Comparison of ENCODE assay signal across 9 cellular contexts in the genomic region with DNA sequence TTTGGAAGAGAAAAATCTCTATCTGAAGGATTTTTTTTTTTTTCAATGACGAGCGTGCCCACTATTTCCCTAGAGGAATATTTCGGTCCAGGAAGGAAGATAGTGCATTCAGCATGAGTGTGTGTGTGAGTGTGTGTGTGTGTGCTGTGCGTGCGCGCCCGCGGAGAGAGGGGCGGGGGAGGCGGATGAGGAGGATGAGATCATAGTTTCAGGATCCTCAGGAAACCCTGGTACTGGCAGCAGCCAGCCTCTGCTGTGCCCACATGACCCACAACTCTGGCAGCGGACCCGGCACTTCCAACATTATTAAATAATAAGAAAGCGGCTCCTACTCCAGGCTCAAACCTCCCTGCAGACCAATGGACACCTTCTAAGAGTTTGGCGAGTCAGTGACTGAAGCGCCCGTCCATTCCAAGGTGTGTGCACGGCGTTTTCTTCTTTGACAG.
DNase-seq lines count a peak whose midpoint lies in the region; ATAC-seq and TF ChIP-seq lines count a peak whose summit lies in the region.
"Had no signal": no experiment of that assay in that cellular context is flagged by ENCODE, and none has a peak within 500 bp of the region (broad histone marks: within the 10 kb centered on the region; RNA-seq: fewer than 3 reads in every experiment).

No MANE protein-coding gene starts in this region.

- H3K9me3 ChIP-seq in IMR-90 (ENCODE audit: control insufficient read depth, insufficient read depth, low read length) (no peaks in the 10 kb centered on the region; the same call in 1 of the 2 replicates), PC-3 (ENCODE audit: low read length) (no peaks in the 10 kb centered on the region)

- H3K4me1 Mint-ChIP-seq in stimulated activated naive CD8-positive, alpha-beta T cell treated with anti-CD3 and anti-CD28 coated beads, Interleukin-15, amount 100 ng/mL, for 72 hours, result peaks cover 12% of the 10 kb centered on the region

- no peaks in the 10 kb centered on the region for H3F3A ChIP-seq in PC-3 (ENCODE audit: low read length, unreplicated experiment)

- no peak overlapping the region for H2BK120ac ChIP-seq in IMR-90 (ENCODE audit: low read depth, low read length)

- no peaks in the 10 kb centered on the region for H3K9me3 Mint-ChIP-seq in stimulated activated naive CD8-positive, alpha-beta T cell treated with anti-CD3 and anti-CD28 coated beads, Interleukin-15, amount 100 ng/mL, for 72 hours

- H4K91ac ChIP-seq in IMR-90 (ENCODE audit: insufficient read depth, low read depth, low read length), result no peak overlapping the region

- H2BK15ac ChIP-seq in IMR-90 (ENCODE audit: low read depth, low read length), result no peak overlapping the region

- peak overlapping the region; percentile 73 for H2AFZ ChIP-seq in IMR-90 (replicated peaks; ENCODE audit: low read length, poor library complexity)
- peak overlapping the region; percentile 59; the same call in 1 of the 2 replicates for H2AFZ ChIP-seq in PC-3 (ENCODE audit: low read length)

- CTCF ChIA-PET in IMR-90 (lab: Yijun Ruan, JAX), result interaction anchor here (0.6 kb wide), 1 partner anchor 27 kb away, joined by 4 read pairs; no protein-coding TSS in a partner anchor
- CTCF ChIA-PET in PC-3 (lab: Charles Lee), result no interaction called here

- no peaks in the 10 kb centered on the region for H3K79me1 ChIP-seq in IMR-90 (ENCODE audit: low read depth in 1 of 2, low read length in 2 of 2)

- peaks cover 11% of the 10 kb centered on the region for H3K27me3 ChIP-seq in IMR-90 (ENCODE audit: control insufficient read depth, insufficient read depth, low read length)
- H3K27me3 ChIP-seq in PC-3 (ENCODE audit: low read length), result no peaks in the 10 kb centered on the region

- no peak overlapping the region for H3K4ac ChIP-seq in IMR-90 (ENCODE audit: low read depth, low read length)

- H3K4me3 ChIP-seq in IMR-90 (ENCODE audit: insufficient read depth, low read depth, low read length) (peak overlapping the region; percentile 44), PC-3 (ENCODE audit: low read length) (peak overlapping the region; percentile 70)

- H4K20me1 ChIP-seq in IMR-90 (ENCODE audit: insufficient read depth, low read length) (no peaks in the 10 kb centered on the region), PC-3 (ENCODE audit: low read length) (0 out of 2 replicates have a peak, but pooled peaks cover 6% of the 10 kb centered on the region)

- BruUV-seq in IMR-90 (replicated peaks; lab: Mats Ljungman, UMichigan) (no TSS peak), PC-3 (replicated peaks; lab: Mats Ljungman, UMichigan) (no TSS peak)

- H3K4me2 ChIP-seq in IMR-90 (ENCODE audit: low read depth, low read length) (peak overlapping the region; percentile 80), PC-3 (ENCODE audit: low read length) (peak overlapping the region; percentile 82)

- ATAC-seq in GM21526 (IDR thresholded peaks at IDR 0.05; ENCODE audit: low FRiP score, unreplicated experiment) (peak; percentile 62), IMR-90 (ENCODE audit: low read depth) (peak; percentile 87), PC-3 (peak; percentile 75)
- ATAC-seq in stimulated activated naive CD8-positive, alpha-beta T cell treated with anti-CD3 and anti-CD28 coated beads, Interleukin-15, amount 100 ng/mL, for 72 hours, result peak; percentile 81

- H3K56ac ChIP-seq in IMR-90 (ENCODE audit: extremely low read depth, insufficient read depth, low read length), result no peak overlapping the region

- H2BK20ac ChIP-seq in IMR-90 (ENCODE audit: low read depth, low read length), result no peak overlapping the region

- no peak overlapping the region for H2BK5ac ChIP-seq in IMR-90 (ENCODE audit: low read depth, low read length, poor library complexity, severe bottlenecking)

- H4K8ac ChIP-seq in IMR-90 (ENCODE audit: low read depth in 2 of 2, low read length in 2 of 2), result no peak overlapping the region

- no peak overlapping the region for H3K18ac ChIP-seq in IMR-90 (ENCODE audit: low read depth, low read length)

- H3K9ac ChIP-seq in IMR-90 (ENCODE audit: low read depth, low read length) (no peak overlapping the region), PC-3 (ENCODE audit: low read length) (peak overlapping the region; percentile 69)

- H2AK9ac ChIP-seq in IMR-90 (replicated peaks; ENCODE audit: low read depth, low read length, poor library complexity), result no peak overlapping the region

- no peak for TF ChIP-seq POLR2A in IMR-90 (IDR thresholded peaks at IDR 0.05; ENCODE audit: low read depth, low read length)

- H3K27me3 Mint-ChIP-seq in stimulated activated naive CD8-positive, alpha-beta T cell treated with anti-CD3 and anti-CD28 coated beads, Interleukin-15, amount 100 ng/mL, for 72 hours, result peaks cover 33% of the 10 kb centered on the region

- H3K27ac ChIP-seq in IMR-90 (ENCODE audit: insufficient read depth, low read length) (no peak overlapping the region), PC-3 (ENCODE audit: low read length) (peak overlapping the region; percentile 79)
- H3K27ac ChIP-seq: VCaP had no signal

- no peaks in the 10 kb centered on the region for H3K9me1 ChIP-seq in IMR-90 (ENCODE audit: insufficient read depth, low read length)

- H3K36me3 ChIP-seq in IMR-90 (ENCODE audit: control insufficient read depth, insufficient read depth, low read length) (no peaks in the 10 kb centered on the region), PC-3 (ENCODE audit: low read depth, low read length) (no peaks in the 10 kb centered on the region)

- no peak for TF ChIP-seq RAD21 in IMR-90 (IDR thresholded peaks at IDR 0.05; ENCODE audit: low read length)

- H3K9me2 ChIP-seq in PC-3 (replicated peaks; ENCODE audit: low read length), result no peaks in the 10 kb centered on the region

- dilution Hi-C loops in IMR-90 (cut with HindIII; ENCODE audit: low sequenced_read_pairs, unreplicated experiment), result no loop called here

- no peak overlapping the region for H3K14ac ChIP-seq in IMR-90 (replicated peaks; ENCODE audit: low read depth, low read length)

- WGBS in IMR-90 (ENCODE audit: extremely low coverage in 2 of 2, insufficient read length in 1 of 2), 2 experiments, result 0% methylated on average over 2 of the region's 18 CpGs; no CpG with 5 or more reads in 1 of the 2 experiments

- no peak overlapping the region for H3K27ac Mint-ChIP-seq in stimulated activated naive CD8-positive, alpha-beta T cell treated with anti-CD3 and anti-CD28 coated beads, Interleukin-15, amount 100 ng/mL, for 72 hours

- H3K23ac ChIP-seq in IMR-90 (ENCODE audit: low read depth, low read length), result no peak overlapping the region

- in situ Hi-C loops in IMR-90 (cut with MboI; ENCODE audit: low sequenced_read_pairs), result no loop called here

- H3K79me2 ChIP-seq in PC-3 (ENCODE audit: low read length), result peaks cover 29% of the 10 kb centered on the region

- H3K4me1 ChIP-seq in IMR-90 (ENCODE audit: control insufficient read depth, insufficient read depth, low read length) (no peaks in the 10 kb centered on the region), PC-3 (ENCODE audit: insufficient read depth, low read length) (peaks cover 6% of the 10 kb centered on the region; the same call in 1 of the 2 replicates)

- no peak overlapping the region for H2AK5ac ChIP-seq in IMR-90 (ENCODE audit: low read depth, low read length)

- no peak overlapping the region for H4K5ac ChIP-seq in IMR-90 (ENCODE audit: low read depth, low read length)

- peak overlapping the region; percentile 18 to 64 for H3K4me3 Mint-ChIP-seq in stimulated activated naive CD8-positive, alpha-beta T cell treated with anti-CD3 and anti-CD28 coated beads, Interleukin-15, amount 100 ng/mL, for 72 hours

- POLR2A ChIA-PET in IMR-90 (lab: Charles Lee; ENCODE audit: unreplicated experiment) (no interaction called here), PC-3 (lab: Charles Lee; ENCODE audit: unreplicated experiment) (interaction anchor here (0.6 kb wide), 1 partner anchor 380 kb away, joined by 3 read pairs; no protein-coding TSS in a partner anchor)

- TF ChIP-seq CTCF in IMR-90 (conservative IDR thresholded peaks at IDR 0.05; ENCODE audit: low read depth, low read length), result no peak
- no peak for TF ChIP-seq CTCF in PC-3 (conservative IDR thresholded peaks at IDR 0.05; ENCODE audit: low read depth, low read length)

- intact Hi-C loops in IMR-90 (cut with micrococcal nuclease) (loop anchor here (5.0 kb wide), 1 partner anchor 294 kb away; no protein-coding TSS in a partner anchor), PC-3 (cut with micrococcal nuclease) (loop anchor here (5.0 to 10.0 kb wide), 4 partner anchors 141 to 371 kb away; no protein-coding TSS in a partner anchor)

- DNase-seq in Daoy (ENCODE audit: low read depth) (peak; percentile 90), IMR-90 (peak; percentile 58), PC-3 (peak; percentile 64), dermis blood vessel endothelial cell (peak; percentile 88), left kidney (ENCODE audit: low read depth, low spot score) (peak; percentile 92), GM19240 (ENCODE audit: insufficient read length, low spot score) (no peak)
- DNase-seq in stimulated activated naive CD8-positive, alpha-beta T cell treated with anti-CD3 and anti-CD28 coated beads, Interleukin-15, amount 100 ng/mL, for 72 hours, result peak; percentile 5 to 12

TF ChIP-seq in IMR-90, 13 proteins besides CTCF, POLR2A, EP300 and RAD21 (continues in another document):
- TF ChIP-seq, protein P1, sequence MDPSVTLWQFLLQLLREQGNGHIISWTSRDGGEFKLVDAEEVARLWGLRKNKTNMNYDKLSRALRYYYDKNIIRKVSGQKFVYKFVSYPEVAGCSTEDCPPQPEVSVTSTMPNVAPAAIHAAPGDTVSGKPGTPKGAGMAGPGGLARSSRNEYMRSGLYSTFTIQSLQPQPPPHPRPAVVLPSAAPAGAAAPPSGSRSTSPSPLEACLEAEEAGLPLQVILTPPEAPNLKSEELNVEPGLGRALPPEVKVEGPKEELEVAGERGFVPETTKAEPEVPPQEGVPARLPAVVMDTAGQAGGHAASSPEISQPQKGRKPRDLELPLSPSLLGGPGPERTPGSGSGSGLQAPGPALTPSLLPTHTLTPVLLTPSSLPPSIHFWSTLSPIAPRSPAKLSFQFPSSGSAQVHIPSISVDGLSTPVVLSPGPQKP (IDR thresholded peaks at IDR 0.05; ENCODE audit: borderline replicate concordance, low read depth, low read length), result no peak
- TF ChIP-seq RCOR1 (IDR thresholded peaks at IDR 0.05; ENCODE audit: insufficient replicate concordance, low read length) (no peak), MXI1 (IDR thresholded peaks at IDR 0.05; ENCODE audit: borderline replicate concordance, low read depth, low read length) (no peak), NFE2L2 (IDR thresholded peaks at IDR 0.05; ENCODE audit: low read depth, low read length) (no peak), CEBPB (IDR thresholded peaks at IDR 0.05; ENCODE audit: low read depth, low read length) (no peak), SMC3 (IDR thresholded peaks at IDR 0.05; ENCODE audit: low read depth, low read length) (no peak), CHD1 (IDR thresholded peaks at IDR 0.05; ENCODE audit: low read depth, low read length) (no peak), BHLHE40 (IDR thresholded peaks at IDR 0.05; ENCODE audit: low read depth, low read length) (peak; percentile 32; the same call in 1 of the 2 replicates), MAFK (IDR thresholded peaks at IDR 0.05; ENCODE audit: low read depth, low read length) (no peak), MAZ (IDR thresholded peaks at IDR 0.05; ENCODE audit: borderline replicate concordance, low read depth, low read length) (peak; percentile 90), RFX5 (IDR thresholded peaks at IDR 0.05; ENCODE audit: low read depth, low read length) (no peak)
